Comparison of ENCODE assay signal across 15 cellular contexts in the genomic region with DNA sequence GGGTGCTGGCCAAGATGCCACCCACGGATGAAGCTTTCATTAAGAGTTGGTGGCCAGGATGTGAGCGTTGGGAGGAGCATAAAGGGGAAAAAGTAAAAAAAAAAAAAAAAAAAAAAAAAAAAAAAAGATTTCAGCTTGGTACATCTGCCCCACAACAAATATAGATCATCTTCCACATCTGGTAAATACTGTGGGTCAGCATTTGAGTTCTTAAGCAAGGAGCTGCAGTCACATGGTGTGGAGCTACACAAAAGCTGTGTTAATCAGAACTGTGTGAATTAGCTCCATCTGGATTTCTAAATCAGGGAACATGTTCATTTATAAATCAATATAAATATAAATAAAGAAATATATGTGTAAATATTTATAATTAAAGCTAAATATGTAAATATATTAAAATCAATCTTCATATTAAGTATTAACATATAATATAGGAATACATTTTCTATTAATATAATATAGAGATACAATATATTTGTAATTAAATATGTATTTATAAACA.
"Had no signal": no experiment of that assay in that cellular context is flagged by ENCODE, and none has a peak within 500 bp of the region (broad histone marks: within the 10 kb centered on the region; RNA-seq: fewer than 3 reads in every experiment).

No MANE protein-coding gene starts in this region.

- H3K27ac ChIP-seq: esophagus muscularis mucosa, psoas muscle, skin epidermis had no signal

- DNase-seq: activated B cell treated with CpG ODN at 0.5 μM for 24 hours; activated CD4-positive, alpha-beta T cell treated with anti-CD3 and anti-CD28 coated beads, Interleukin-2, amount 10 ng/mL, durations not matched to agents 24 days and 14 days; activated CD8-positive, alpha-beta T cell treated with anti-CD3 and anti-CD28 coated beads, Interleukin-2, amount 10 ng/mL, durations not matched to agents 7 days and 5 days; activated naive CD4-positive, alpha-beta T cell treated with Interleukin-2 at 50 U/mL for 16 hours; activated naive CD8-positive, alpha-beta T cell treated with anti-CD3 and anti-CD28 coated beads, Interleukin-2, amount 10 ng/mL, durations not matched to agents 7 days and 5 days; activated T-cell treated with anti-CD3 and anti-CD28 coated beads, Interleukin-2, amount 50 U/mL, for 24 hours; central memory CD4-positive, alpha-beta T cell; effector CD8-positive, alpha-beta T cell; psoas muscle; right cardiac atrium; stimulated activated CD4-positive, alpha-beta T cell treated with anti-CD3 and anti-CD28 coated beads, Interleukin-4, amount 100 ng/mL, for 24 hours; stimulated activated naive B cell treated with anti-CD40 and anti-IgM and Interleukin-4, amounts not matched to agents 10 μg/mL and 1 μg/mL and 100 μg/mL, for 72 hours had no signal

- H3K4me3 ChIP-seq: esophagus muscularis mucosa, psoas muscle, skin epidermis had no signal

- H3K27me3 ChIP-seq: esophagus muscularis mucosa had no signal

- H3K36me3 ChIP-seq: esophagus muscularis mucosa had no signal

- FAIRE-seq: endothelial cell of umbilical vein had no signal

- H3K4me1 ChIP-seq: esophagus muscularis mucosa, psoas muscle had no signal

- H3K9me3 ChIP-seq: psoas muscle had no signal

- ATAC-seq: activated CD8-positive, alpha-beta T cell treated with anti-CD3 and anti-CD28 coated beads, Interleukin-2, amount 10 ng/mL, durations not matched to agents 7 days and 5 days; psoas muscle; right cardiac atrium; stimulated activated naive B cell treated with anti-CD40 and anti-IgM and Interleukin-4, amounts not matched to agents 10 μg/mL and 1 μg/mL and 100 μg/mL, for 72 hours had no signal
